ENCODE assay signal across 26 cellular contexts in the genomic region with DNA sequence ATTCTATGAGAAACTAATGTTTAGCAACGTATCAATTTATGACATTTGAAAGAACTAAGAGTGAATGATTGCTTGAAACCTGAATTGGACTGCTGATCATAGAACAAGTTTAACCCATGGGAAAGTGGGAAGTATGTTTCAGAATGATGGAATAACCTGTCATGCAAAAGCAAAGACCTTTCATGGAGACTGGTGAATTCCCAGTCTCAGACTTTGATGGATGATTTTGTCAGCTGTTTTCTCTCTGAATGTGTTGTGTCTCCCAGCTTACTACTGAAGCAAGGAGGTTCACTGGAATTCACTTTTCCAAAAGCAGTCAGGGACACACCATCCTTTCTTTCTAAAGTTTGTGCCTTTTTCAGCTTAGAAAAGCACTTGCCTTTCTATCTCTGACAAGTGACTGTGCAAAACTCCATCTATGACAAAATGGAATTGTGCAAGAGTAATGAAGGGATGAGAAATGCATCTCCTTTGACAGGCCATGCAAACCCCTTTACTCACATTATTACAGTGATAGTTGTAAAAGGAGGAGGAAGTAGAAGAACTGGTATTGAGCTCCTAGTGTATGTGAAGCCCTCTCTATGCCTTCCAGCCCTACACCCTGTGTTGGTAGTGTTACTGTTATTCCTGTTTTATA.
"Had no signal": no experiment of that assay in that cellular context is flagged by ENCODE, and none has a peak within 500 bp of the region (broad histone marks: within the 10 kb centered on the region; RNA-seq: fewer than 3 reads in every experiment).

No MANE protein-coding gene starts in this region.

- H3K27me3 ChIP-seq: brain microvascular endothelial cell, heart left ventricle, right lobe of liver, suprapubic skin, tibial nerve had no signal

- H3K9me3 Mint-ChIP-seq: activated CD4-positive, alpha-beta T cell treated with anti-CD3 and anti-CD28 coated beads, Interleukin-2, amount 10 ng/mL, durations not matched to agents 7 days and 5 days; activated CD8-positive, alpha-beta T cell treated with anti-CD3 and anti-CD28 coated beads for 36 hours; nephron progenitor cell; stimulated activated effector memory CD8-positive, alpha-beta T cell treated with anti-CD3 and anti-CD28 coated beads, Interleukin-12 subunit alpha, Interleukin-12 subunit beta, amount 100 ng/mL, for 72 hours; stimulated activated naive CD8-positive, alpha-beta T cell treated with anti-CD3 and anti-CD28 coated beads, Interleukin-15, amount 100 ng/mL, for 72 hours; T-helper 2 cell treated with Interferon-gamma antibody and Interleukin-4, amounts not matched to agents 5 μg/mL and 100 μg/mL, for 36 hours had no signal

- H3K4me1 ChIP-seq: right lobe of liver, suprapubic skin had no signal

- H3K36me3 Mint-ChIP-seq: activated CD8-positive, alpha-beta memory T cell treated with anti-CD3 and anti-CD28 coated beads, Interleukin-2, amount 10 ng/mL, durations not matched to agents 7 days and 5 days; stimulated activated effector memory CD8-positive, alpha-beta T cell treated with anti-CD3 and anti-CD28 coated beads, Interleukin-12 subunit alpha, Interleukin-12 subunit beta, amount 100 ng/mL, for 72 hours had no signal

- H3K27me3 Mint-ChIP-seq: activated CD4-positive, alpha-beta T cell treated with anti-CD3 and anti-CD28 coated beads, Interleukin-2, amount 10 ng/mL, durations not matched to agents 7 days and 5 days; activated CD8-positive, alpha-beta T cell treated with anti-CD3 and anti-CD28 coated beads for 36 hours; stimulated activated naive CD8-positive, alpha-beta T cell treated with anti-CD3 and anti-CD28 coated beads, Interleukin-15, amount 100 ng/mL, for 72 hours had no signal

- H3K9me3 ChIP-seq: heart left ventricle, right lobe of liver, suprapubic skin, tibial nerve had no signal

- H3K36me3 ChIP-seq: brain microvascular endothelial cell, heart left ventricle, right lobe of liver, suprapubic skin, tibial nerve had no signal

- H3K4me3 Mint-ChIP-seq: activated CD4-positive, alpha-beta T cell treated with anti-CD3 and anti-CD28 coated beads, Interleukin-2, amount 10 ng/mL, durations not matched to agents 7 days and 5 days; activated CD8-positive, alpha-beta memory T cell treated with anti-CD3 and anti-CD28 coated beads, Interleukin-2, amount 10 ng/mL, durations not matched to agents 7 days and 5 days; activated CD8-positive, alpha-beta T cell treated with anti-CD3 and anti-CD28 coated beads for 36 hours; nephron progenitor cell; stimulated activated effector memory CD8-positive, alpha-beta T cell treated with anti-CD3 and anti-CD28 coated beads, Interleukin-12 subunit alpha, Interleukin-12 subunit beta, amount 100 ng/mL, for 72 hours; stimulated activated naive CD8-positive, alpha-beta T cell treated with anti-CD3 and anti-CD28 coated beads, Interleukin-15, amount 100 ng/mL, for 72 hours; T-helper 2 cell treated with Interferon-gamma antibody and Interleukin-4, amounts not matched to agents 5 μg/mL and 100 μg/mL, for 36 hours had no signal

- H3K4me3 ChIP-seq: heart left ventricle, right lobe of liver, suprapubic skin, tibial nerve had no signal

- DNase-seq: activated CD4-positive, alpha-beta T cell treated with anti-CD3 and anti-CD28 coated beads, Interleukin-2, amount 10 ng/mL, durations not matched to agents 7 days and 5 days; activated CD4-positive, CD25-positive, alpha-beta regulatory T cell treated with anti-CD3 and anti-CD28 coated beads, Interleukin-2, amount 50 U/mL, for 72 hours; activated CD8-positive, alpha-beta memory T cell treated with anti-CD3 and anti-CD28 coated beads, Interleukin-2, amount 10 ng/mL, durations not matched to agents 7 days and 5 days; activated CD8-positive, alpha-beta T cell treated with anti-CD3 and anti-CD28 coated beads for 36 hours; activated effector memory CD4-positive, alpha-beta T cell treated with anti-CD3 and anti-CD28 coated beads, Interleukin-2, amount 50 U/mL, for 16 hours; activated naive CD4-positive, alpha-beta T cell treated with anti-CD3 and anti-CD28 coated beads, Interleukin-2, amount 50 U/mL, for 16 hours; activated T-cell treated with anti-CD3 and anti-CD28 coated beads for 4 hours; anterior cingulate cortex; brain microvascular endothelial cell; central memory CD4-positive, alpha-beta T cell; effector memory CD4-positive, alpha-beta T cell; heart left ventricle; left ventricle myocardium superior; mammary epithelial cell; midbrain; nephron progenitor cell; occipital lobe; right lobe of liver; small intestine; stimulated activated CD4-positive, alpha-beta T cell treated with anti-CD3 and anti-CD28 coated beads, Interleukin-2, amount 100 ng/mL, for 24 hours; stimulated activated naive CD8-positive, alpha-beta T cell treated with anti-CD3 and anti-CD28 coated beads, Interleukin-15, amount 100 ng/mL, for 72 hours had no signal

- ATAC-seq: activated CD8-positive, alpha-beta memory T cell treated with anti-CD3 and anti-CD28 coated beads, Interleukin-2, amount 10 ng/mL, durations not matched to agents 7 days and 5 days; activated CD8-positive, alpha-beta T cell treated with anti-CD3 and anti-CD28 coated beads for 36 hours; right lobe of liver; stimulated activated effector memory CD8-positive, alpha-beta T cell treated with anti-CD3 and anti-CD28 coated beads, Interleukin-12 subunit alpha, Interleukin-12 subunit beta, amount 100 ng/mL, for 72 hours; stimulated activated naive CD8-positive, alpha-beta T cell treated with anti-CD3 and anti-CD28 coated beads, Interleukin-15, amount 100 ng/mL, for 72 hours had no signal

- H3K27ac Mint-ChIP-seq: activated CD4-positive, alpha-beta T cell treated with anti-CD3 and anti-CD28 coated beads, Interleukin-2, amount 10 ng/mL, durations not matched to agents 7 days and 5 days; activated CD8-positive, alpha-beta memory T cell treated with anti-CD3 and anti-CD28 coated beads, Interleukin-2, amount 10 ng/mL, durations not matched to agents 7 days and 5 days; activated CD8-positive, alpha-beta T cell treated with anti-CD3 and anti-CD28 coated beads for 36 hours; stimulated activated effector memory CD8-positive, alpha-beta T cell treated with anti-CD3 and anti-CD28 coated beads, Interleukin-12 subunit alpha, Interleukin-12 subunit beta, amount 100 ng/mL, for 72 hours; stimulated activated naive CD8-positive, alpha-beta T cell treated with anti-CD3 and anti-CD28 coated beads, Interleukin-15, amount 100 ng/mL, for 72 hours; T-helper 2 cell treated with Interferon-gamma antibody and Interleukin-4, amounts not matched to agents 5 μg/mL and 100 μg/mL, for 36 hours had no signal

- H3K27ac ChIP-seq: brain microvascular endothelial cell, heart left ventricle, right lobe of liver, suprapubic skin, tibial nerve, VCaP had no signal

- H3K4me1 Mint-ChIP-seq: activated CD4-positive, alpha-beta T cell treated with anti-CD3 and anti-CD28 coated beads, Interleukin-2, amount 10 ng/mL, durations not matched to agents 7 days and 5 days; activated CD8-positive, alpha-beta memory T cell treated with anti-CD3 and anti-CD28 coated beads, Interleukin-2, amount 10 ng/mL, durations not matched to agents 7 days and 5 days; stimulated activated effector memory CD8-positive, alpha-beta T cell treated with anti-CD3 and anti-CD28 coated beads, Interleukin-12 subunit alpha, Interleukin-12 subunit beta, amount 100 ng/mL, for 72 hours; stimulated activated naive CD8-positive, alpha-beta T cell treated with anti-CD3 and anti-CD28 coated beads, Interleukin-15, amount 100 ng/mL, for 72 hours had no signal
